Comparison of ENCODE assay signal across 8 cellular contexts in genomic region chr2:12931211-12931844, GRCh38.
DNase-seq lines count a peak whose midpoint lies in the region; ATAC-seq and TF ChIP-seq lines count a peak whose summit lies in the region.

No MANE protein-coding gene starts in this region.

- TF ChIP-seq CTCF in AG09309 (IDR thresholded peaks at IDR 0.05; ENCODE audit: control insufficient read depth, insufficient read depth, low read depth, low read length, missing control alignments): peak; percentile 85
- peak; percentile 72 for TF ChIP-seq CTCF in GM13977 (IDR thresholded peaks at IDR 0.05; ENCODE audit: extremely low read depth, insufficient read depth, missing control alignments)
- TF ChIP-seq CTCF in WERI-Rb-1 (IDR thresholded peaks at IDR 0.05; ENCODE audit: low read depth, low read length): peak; percentile 89
- peak; percentile 93 for TF ChIP-seq CTCF in retinal pigment epithelial cell (conservative IDR thresholded peaks at IDR 0.05; ENCODE audit: low read depth, low read length)

- intact Hi-C loops in Right ventricle myocardium superior (cut with DNase I): loop anchor here (5.0 to 10.0 kb wide), 2 partner anchors 73 to 214 kb away; partner anchors contain the start of gene TRIB2

- H3K4me3 ChIP-seq in AG09309 (ENCODE audit: control insufficient read depth, low read depth, low read length): no peak overlapping the region
- no peak overlapping the region for H3K4me3 ChIP-seq in MG63
- H3K4me3 ChIP-seq in WERI-Rb-1 (ENCODE audit: low read depth, low read length): no peak overlapping the region
- H3K4me3 ChIP-seq in retinal pigment epithelial cell (ENCODE audit: low read length): no peak overlapping the region

- in situ Hi-C loops in GM13977 (cut with MboI; ENCODE audit: low pct_unique_long_range_greater_than_20kb, low sequenced_read_pairs, unreplicated experiment): no loop called here

- H3K36me3 ChIP-seq in MG63: no peaks in the 10 kb centered on the region
- H3K36me3 ChIP-seq in WERI-Rb-1: no peaks in the 10 kb centered on the region

- ATAC-seq in Right ventricle myocardium superior (ENCODE audit: poor library complexity) (peak; percentile 90), HG03342 (IDR thresholded peaks at IDR 0.05; ENCODE audit: unreplicated experiment) (no peak), GM21825 (IDR thresholded peaks at IDR 0.05; ENCODE audit: unreplicated experiment) (no peak)

- H3K27ac ChIP-seq in WERI-Rb-1: no peak overlapping the region

- DNase-seq in AG09309 (ENCODE audit: low read depth): no peak
- peak; percentile 60 for DNase-seq in GM13977 (ENCODE audit: low spot score)
- peak; percentile 40 for DNase-seq in MG63
- DNase-seq in WERI-Rb-1: peak; percentile 24
- DNase-seq in Right ventricle myocardium superior: no peak
- DNase-seq in retinal pigment epithelial cell (ENCODE audit: low read depth): no peak

- H3K9me3 ChIP-seq in MG63: no peaks in the 10 kb centered on the region
- H3K9me3 ChIP-seq in WERI-Rb-1 (ENCODE audit: severe bottlenecking): no peaks in the 10 kb centered on the region

- H3K27me3 ChIP-seq in MG63 (no peaks in the 10 kb centered on the region), WERI-Rb-1 (ENCODE audit: insufficient read depth, low read depth, severe bottlenecking) (no peaks in the 10 kb centered on the region)

Comparison
In these comparisons a context has a peak if more than half of its experiments do, and no peak if none do; other contexts are left out.
1. DNase-seq: peak in GM13977 (single experiment), MG63 (single experiment) and WERI-Rb-1 (single experiment); none in AG09309 (single experiment), Right ventricle myocardium superior (single experiment) and retinal pigment epithelial cell (single experiment).
2. Peak in every context shown above with its lines, with median percentiles within 50 percentile points of each other: CTCF ChIP-seq.